Comparison of ENCODE assay signal across 11 cellular contexts in genomic region chr1:226134170-226135058, GRCh38. TPM values are rescaled to one million over a fixed set of nuclear protein-coding genes. Genes with fewer than 3 reads are reported as not detected.
A peak's percentile ranks its signal among the peaks of the same experiment; 100 is the strongest.
DNase-seq lines count a peak whose midpoint lies in the region; ATAC-seq, FAIRE-seq and TF ChIP-seq lines count a peak whose summit lies in the region.
"Had no signal": no experiment of that assay in that cellular context is flagged by ENCODE, and none has a peak within 500 bp of the region (broad histone marks: within the 10 kb centered on the region; RNA-seq: fewer than 3 reads in every experiment).

No MANE protein-coding gene starts in this region.

- no peaks in the 10 kb centered on the region for H3K9me3 ChIP-seq in small intestine (ENCODE audit: control insufficient read depth, low read depth)

- no peak for FAIRE-seq in small intestine (lab: Jason Lieb, UNC)
- FAIRE-seq: endometrium had no signal

- H3K36me3 ChIP-seq in small intestine (ENCODE audit: control insufficient read depth in 2 of 2, insufficient read depth in 2 of 2, low read length in 2 of 2): no peaks in the 10 kb centered on the region

- DNase-seq in GM13977 (ENCODE audit: low spot score) (peak; percentile 12), islet precursor cell (peak; percentile 37), small intestine (no peak), T-helper 2 cell (no peak), HK-2 (ENCODE audit: unreplicated experiment) (no peak)
- DNase-seq: activated T-cell treated with anti-CD3 and anti-CD28 coated beads, Interleukin-2, amount 50 U/mL, for 1 hour; GOT3; NCI-H1436 had no signal

- H3K27ac ChIP-seq in VCaP (peak overlapping the region; percentile 93), small intestine (ENCODE audit: low read depth in 1 of 2, low read length in 1 of 2) (peak overlapping the region; percentile 58 to 81)

- no peak overlapping the region for H3K4me3 ChIP-seq in small intestine (ENCODE audit: low read depth in 1 of 2, low read length in 2 of 2)

- TF ChIP-seq CTCF in GM13977 (IDR thresholded peaks at IDR 0.05; ENCODE audit: extremely low read depth, insufficient read depth, missing control alignments) (no peak), VCaP (conservative IDR thresholded peaks at IDR 0.05) (no peak)

- ATAC-seq in GM18870 (IDR thresholded peaks at IDR 0.05; ENCODE audit: unreplicated experiment): no peak

- 38 to 64% (median 45%) methylated on average over 16 of the region's 16 CpGs for WGBS in small intestine, 3 donors

- H3K4me1 ChIP-seq in small intestine (ENCODE audit: control insufficient read depth in 2 of 2, insufficient read depth in 1 of 2, low read depth in 1 of 2, low read length in 1 of 2): peaks cover 0 to 6% of the 10 kb centered on the region in 2 donors

- in situ Hi-C loops in GM13977 (cut with MboI; ENCODE audit: low pct_unique_long_range_greater_than_20kb, low sequenced_read_pairs, unreplicated experiment): loop anchor here (5.0 to 10.0 kb wide), 2 partner anchors 53 to 200 kb away; partner anchors contain the start of gene ACBD3

- no peaks in the 10 kb centered on the region for H3K27me3 ChIP-seq in small intestine (ENCODE audit: control insufficient read depth in 2 of 2, insufficient read depth in 2 of 2, low read length in 2 of 2)

RNA-seq across cellular contexts. Expression of gene ACBD3, which starts 52.1 kb away (rescaled TPM):
- 10 to 100 TPM; 16.1 to 28.6 (median 18.1) TPM for polyA plus RNA-seq in small intestine

Comparison
In these comparisons a context has a peak if more than half of its experiments do, and no peak if none do; other contexts are left out.
1. DNase-seq: peak in GM13977 (single experiment) and islet precursor cell (single experiment); none in small intestine (single experiment), T-helper 2 cell (0 of 5) and HK-2 (single experiment).